ENCODE assay signal across 8 cellular contexts in genomic region chr18:49728542-49728941, GRCh38.
DNase-seq lines count a peak whose midpoint lies in the region; ATAC-seq and TF ChIP-seq lines count a peak whose summit lies in the region.

No MANE protein-coding gene starts in this region.

- no peaks in the 10 kb centered on the region for H3K9me3 ChIP-seq in ascending aorta

- no peak for ATAC-seq in stimulated activated memory B cell treated with anti-CD40 and anti-IgM and Interleukin-4, amounts not matched to agents 10 μg/mL and 1 μg/mL and 100 μg/mL, for 72 hours

- no peaks in the 10 kb centered on the region for H3K36me3 Mint-ChIP-seq in glutamatergic neuron (ENCODE audit: unreplicated experiment)
- no peaks in the 10 kb centered on the region for H3K36me3 Mint-ChIP-seq in stimulated activated memory B cell treated with anti-CD40 and anti-IgM and Interleukin-4, amounts not matched to agents 10 μg/mL and 1 μg/mL and 100 μg/mL, for 72 hours

- no peaks in the 10 kb centered on the region for H3K4me1 ChIP-seq in ascending aorta

- no peaks in the 10 kb centered on the region for H3K36me3 ChIP-seq in ascending aorta

- intact Hi-C loops in ascending aorta (cut with DNase I), result no loop called here

- no peak overlapping the region for H3K4me3 Mint-ChIP-seq in glutamatergic neuron (ENCODE audit: unreplicated experiment)
- no peak overlapping the region for H3K4me3 Mint-ChIP-seq in stimulated activated memory B cell treated with anti-CD40 and anti-IgM and Interleukin-4, amounts not matched to agents 10 μg/mL and 1 μg/mL and 100 μg/mL, for 72 hours

- TF ChIP-seq CTCF in WI38 (IDR thresholded peaks at IDR 0.05; ENCODE audit: low read depth, low read length) (peak; percentile 58), glutamatergic neuron (IDR thresholded peaks at IDR 0.05; ENCODE audit: partially characterized antibody, unreplicated experiment) (peak; percentile 65), ascending aorta (IDR thresholded peaks at IDR 0.05) (peak in 1 of 3 experiments; percentile 15)

- H3K4me1 Mint-ChIP-seq in glutamatergic neuron (ENCODE audit: low read depth, unreplicated experiment), result peaks cover 3% of the 10 kb centered on the region
- H3K4me1 Mint-ChIP-seq in stimulated activated memory B cell treated with anti-CD40 and anti-IgM and Interleukin-4, amounts not matched to agents 10 μg/mL and 1 μg/mL and 100 μg/mL, for 72 hours, result no peaks in the 10 kb centered on the region

- no peak overlapping the region for H3K27ac Mint-ChIP-seq in glutamatergic neuron (ENCODE audit: unreplicated experiment)
- H3K27ac Mint-ChIP-seq in stimulated activated memory B cell treated with anti-CD40 and anti-IgM and Interleukin-4, amounts not matched to agents 10 μg/mL and 1 μg/mL and 100 μg/mL, for 72 hours, result no peak overlapping the region

- H3K4me3 ChIP-seq in WI38 (ENCODE audit: low read depth, low read length) (no peak overlapping the region), ascending aorta (no peak overlapping the region)

- no peaks in the 10 kb centered on the region for H3K9me3 Mint-ChIP-seq in glutamatergic neuron (ENCODE audit: unreplicated experiment)
- no peaks in the 10 kb centered on the region for H3K9me3 Mint-ChIP-seq in stimulated activated memory B cell treated with anti-CD40 and anti-IgM and Interleukin-4, amounts not matched to agents 10 μg/mL and 1 μg/mL and 100 μg/mL, for 72 hours

- no peak overlapping the region for H3K27ac ChIP-seq in ascending aorta

- no peaks in the 10 kb centered on the region for H3K27me3 Mint-ChIP-seq in glutamatergic neuron (ENCODE audit: unreplicated experiment)
- peaks cover 17% of the 10 kb centered on the region for H3K27me3 Mint-ChIP-seq in stimulated activated memory B cell treated with anti-CD40 and anti-IgM and Interleukin-4, amounts not matched to agents 10 μg/mL and 1 μg/mL and 100 μg/mL, for 72 hours

- H3K27me3 ChIP-seq in ascending aorta, result no peaks in the 10 kb centered on the region

- peak; percentile 33 for DNase-seq in SIG-M5 treated with dmso at 0.1 percent for 504 hours (lab: John Stamatoyannopoulos, UW; ENCODE audit: unreplicated experiment)
- no peak for DNase-seq in SIG-M5 (lab: John Stamatoyannopoulos, UW)
- peak; percentile 76 for DNase-seq in M059J (ENCODE audit: low read depth)
- peak; percentile 58 for DNase-seq in glutamatergic neuron
- peak; percentile 63 for DNase-seq in stimulated activated CD4-positive, alpha-beta T cell treated with anti-CD3 and anti-CD28 coated beads, Interleukin-15, amount 100 ng/mL, for 24 hours
- no peak for DNase-seq in ascending aorta (ENCODE audit: low spot score in 2 of 2)

Comparison
In these comparisons a context has a peak if more than half of its experiments do, and no peak if none do; other contexts are left out.
1. DNase-seq: peak in SIG-M5 treated with dmso at 0.1 percent for 504 hours (single experiment), M059J (single experiment), glutamatergic neuron (single experiment) and stimulated activated CD4-positive, alpha-beta T cell treated with anti-CD3 and anti-CD28 coated beads, Interleukin-15, amount 100 ng/mL, for 24 hours (single experiment); none in SIG-M5 (single experiment) and ascending aorta (0 of 2).